20 cellular contexts compared by ENCODE assay signal in genomic region chr12:1846421-1847405, GRCh38. TPM values are rescaled to one million over a fixed set of nuclear protein-coding genes. Genes with fewer than 3 reads are reported as not detected.
DNase-seq lines count a peak whose midpoint lies in the region; ATAC-seq, FAIRE-seq and TF ChIP-seq lines count a peak whose summit lies in the region.
"Had no signal": no experiment of that assay in that cellular context is flagged by ENCODE, and none has a peak within 500 bp of the region (broad histone marks: within the 10 kb centered on the region; RNA-seq: fewer than 3 reads in every experiment).

No MANE protein-coding gene starts in this region.

- H3K4me3 ChIP-seq in neuronal stem cell (ENCODE audit: low read length in 2 of 2) = no peak overlapping the region

- peaks cover 4% of the 10 kb centered on the region for H3K27me3 Mint-ChIP-seq in activated T-cell treated with anti-CD3 and anti-CD28 coated beads, Interleukin-2, amount 50 U/mL, for 24 hours
- no peaks in the 10 kb centered on the region for H3K27me3 Mint-ChIP-seq in activated T-cell treated with anti-CD3 and anti-CD28 coated beads, Interleukin-2, amount 50 U/mL, for 72 hours (ENCODE audit: low read depth)
- no peaks in the 10 kb centered on the region for H3K27me3 Mint-ChIP-seq in chondrocyte (ENCODE audit: low read depth)

- no peak overlapping the region for H2BK15ac ChIP-seq in neuronal stem cell (ENCODE audit: low read length)

- no peak overlapping the region for H4K91ac ChIP-seq in neuronal stem cell (ENCODE audit: low read depth, low read length, poor library complexity)

- no peak overlapping the region for H2AFZ ChIP-seq in neuronal stem cell (ENCODE audit: low read length)

- no peaks in the 10 kb centered on the region for H3K36me3 Mint-ChIP-seq in activated T-cell treated with anti-CD3 and anti-CD28 coated beads, Interleukin-2, amount 50 U/mL, for 24 hours (ENCODE audit: low read depth)
- H3K36me3 Mint-ChIP-seq in activated T-cell treated with anti-CD3 and anti-CD28 coated beads, Interleukin-2, amount 50 U/mL, for 72 hours (ENCODE audit: insufficient read depth in 2 of 2) = no peaks in the 10 kb centered on the region
- no peaks in the 10 kb centered on the region for H3K36me3 Mint-ChIP-seq in chondrocyte (ENCODE audit: low read depth)

- H3K18ac ChIP-seq in neuronal stem cell (ENCODE audit: low read length) = peak overlapping the region; percentile 45

- no peak overlapping the region for H3K4ac ChIP-seq in neuronal stem cell (ENCODE audit: low read length)

- no peaks in the 10 kb centered on the region for H3K4me1 ChIP-seq in neuronal stem cell (ENCODE audit: control insufficient read depth in 2 of 2, insufficient read depth in 1 of 2, low read depth in 1 of 2, low read length in 2 of 2)
- H3K4me1 ChIP-seq: Caco-2 had no signal

- no peak overlapping the region for H3K27ac ChIP-seq in neuronal stem cell (replicated peaks; ENCODE audit: low read length)

- TF ChIP-seq CTCF in chondrocyte (IDR thresholded peaks at IDR 0.05) = no peak

- H3K4me1 Mint-ChIP-seq in activated T-cell treated with anti-CD3 and anti-CD28 coated beads, Interleukin-2, amount 50 U/mL, for 24 hours (ENCODE audit: low read depth) = no peaks in the 10 kb centered on the region
- H3K4me1 Mint-ChIP-seq in activated T-cell treated with anti-CD3 and anti-CD28 coated beads, Interleukin-2, amount 50 U/mL, for 72 hours (ENCODE audit: low read depth) = no peaks in the 10 kb centered on the region
- H3K4me1 Mint-ChIP-seq in chondrocyte (ENCODE audit: low read depth) = peaks cover 29% of the 10 kb centered on the region

- no peak overlapping the region for H3K9ac ChIP-seq in neuronal stem cell (ENCODE audit: low read depth, low read length, poor library complexity)

- H3K9me3 ChIP-seq in neuronal stem cell (replicated peaks in 1 of 2; ENCODE audit: control insufficient read depth in 2 of 2, insufficient read depth in 1 of 2, low read depth in 1 of 2, low read length in 2 of 2) = peaks cover 0 to 2% of the 10 kb centered on the region in 2 donors
- H3K9me3 ChIP-seq: Caco-2 had no signal

- no peak overlapping the region for H3K4me3 Mint-ChIP-seq in activated T-cell treated with anti-CD3 and anti-CD28 coated beads, Interleukin-2, amount 50 U/mL, for 24 hours
- no peak overlapping the region for H3K4me3 Mint-ChIP-seq in activated T-cell treated with anti-CD3 and anti-CD28 coated beads, Interleukin-2, amount 50 U/mL, for 72 hours
- H3K4me3 Mint-ChIP-seq in chondrocyte (ENCODE audit: unreplicated experiment) = no peak overlapping the region

- no peaks in the 10 kb centered on the region for H3K36me3 ChIP-seq in neuronal stem cell (replicated peaks in 1 of 2; ENCODE audit: control insufficient read depth in 2 of 2, insufficient read depth in 2 of 2, low read length in 2 of 2)

- H3K27me3 ChIP-seq in neuronal stem cell (ENCODE audit: control insufficient read depth in 3 of 3, insufficient read depth in 3 of 3, low read depth in 1 of 3, low read length in 3 of 3) = peaks cover 0 to 53% (median 0%) of the 10 kb centered on the region in 3 experiments

- H3K14ac ChIP-seq in neuronal stem cell (ENCODE audit: low read length) = no peak overlapping the region

- peak overlapping the region; percentile 3 for H3K4me2 ChIP-seq in neuronal stem cell (ENCODE audit: insufficient read depth, low read length, poor library complexity, severe bottlenecking)

- no peaks in the 10 kb centered on the region for H3K9me3 Mint-ChIP-seq in activated T-cell treated with anti-CD3 and anti-CD28 coated beads, Interleukin-2, amount 50 U/mL, for 24 hours
- H3K9me3 Mint-ChIP-seq in activated T-cell treated with anti-CD3 and anti-CD28 coated beads, Interleukin-2, amount 50 U/mL, for 72 hours = no peaks in the 10 kb centered on the region
- H3K9me3 Mint-ChIP-seq in chondrocyte (ENCODE audit: low read depth) = no peaks in the 10 kb centered on the region

- H2BK5ac ChIP-seq in neuronal stem cell (ENCODE audit: low read length) = no peak overlapping the region

- no peak overlapping the region for H2BK120ac ChIP-seq in neuronal stem cell (ENCODE audit: low read depth, low read length)

- no peak for ATAC-seq in activated T-cell treated with anti-CD3 and anti-CD28 coated beads, Interleukin-2, amount 50 U/mL, for 72 hours (replicated peaks in 1 of 2)
- no peak for ATAC-seq in GM19463 (IDR thresholded peaks at IDR 0.05; ENCODE audit: unreplicated experiment)
- ATAC-seq: Panc1 had no signal

- no CpG with 5 or more reads among the region's 24 CpGs for WGBS in neuronal stem cell (ENCODE audit: extremely low coverage in 2 of 2, insufficient read length in 2 of 2, insufficient replicate concordance in 1 of 2), 2 donors

- DNase-seq in activated T-cell treated with anti-CD3 and anti-CD28 coated beads, Interleukin-2, amount 50 U/mL, for 24 hours = peak; percentile 9
- DNase-seq in activated T-cell treated with anti-CD3 and anti-CD28 coated beads, Interleukin-2, amount 50 U/mL, for 72 hours = no peak
- DNase-seq in chondrocyte (ENCODE audit: low spot score) (peak; percentile 89), neuronal stem cell (ENCODE audit: low spot score) (no peak), urothelium cell line (ENCODE audit: low spot score) (no peak), NCI-H1436 treated with DMSO at 0.1 percent for 48 hours (lab: John Stamatoyannopoulos, UW) (no peak), kidney glomerular epithelial cell (lab: John Stamatoyannopoulos, UW) (no peak)
- DNase-seq: C1 segment of cervical spinal cord, EL, NCI-H1092 treated with DMSO at 0.1 percent for 48 hours, NCI-H1694, NCI-H524, SHP77 had no signal

- no peak overlapping the region for H4K8ac ChIP-seq in neuronal stem cell (ENCODE audit: low read depth, low read length)

- no peaks in the 10 kb centered on the region for H3K79me1 ChIP-seq in neuronal stem cell (ENCODE audit: low read depth, low read length)

- H3K27ac Mint-ChIP-seq in activated T-cell treated with anti-CD3 and anti-CD28 coated beads, Interleukin-2, amount 50 U/mL, for 24 hours = no peak overlapping the region
- H3K27ac Mint-ChIP-seq in activated T-cell treated with anti-CD3 and anti-CD28 coated beads, Interleukin-2, amount 50 U/mL, for 72 hours = no peak overlapping the region
- H3K27ac Mint-ChIP-seq in chondrocyte (ENCODE audit: unreplicated experiment) = no peak overlapping the region

- H3K23ac ChIP-seq in neuronal stem cell (ENCODE audit: low read depth, low read length, poor library complexity) = no peak overlapping the region

- no peak overlapping the region for H2AK5ac ChIP-seq in neuronal stem cell (ENCODE audit: low read depth, low read length)

- no peak overlapping the region for H2BK12ac ChIP-seq in neuronal stem cell (ENCODE audit: low read length)

- peak; percentile 69 for FAIRE-seq in urothelium cell line (lab: Jason Lieb, UNC)
- FAIRE-seq: H54 had no signal

RNA-seq across cellular contexts. Expression of gene LRTM2, which starts 26.3 kb away (rescaled TPM):
- under 1 TPM in 1 of 2 donors, not detected in 1; 0.14 TPM for total RNA-seq in activated T-cell treated with anti-CD3 and anti-CD28 coated beads, Interleukin-2, amount 50 U/mL, for 72 hours
- total RNA-seq in chondrocyte = not detected in 3 replicates
- polyA plus RNA-seq in neuronal stem cell (2013, experiment 1 of 2) = 0.03 TPM
- 0.03 TPM for polyA plus RNA-seq in neuronal stem cell (2013, experiment 2 of 2)
- total RNA-seq: A172, Caco-2, HT-29, MCF 10A had no signal

Comparison
In these comparisons a context has a peak if more than half of its experiments do, and no peak if none do; other contexts are left out.
1. DNase-seq: peak in activated T-cell treated with anti-CD3 and anti-CD28 coated beads, Interleukin-2, amount 50 U/mL, for 24 hours (single experiment) and chondrocyte (single experiment); none in activated T-cell treated with anti-CD3 and anti-CD28 coated beads, Interleukin-2, amount 50 U/mL, for 72 hours (0 of 2), neuronal stem cell (single experiment), urothelium cell line (single experiment), NCI-H1436 treated with DMSO at 0.1 percent for 48 hours (single experiment) and kidney glomerular epithelial cell (single experiment).